Comparison of ENCODE assay signal across 8 cellular contexts in genomic region chr16:66270333-66270927, GRCh38.
DNase-seq lines count a peak whose midpoint lies in the region; TF ChIP-seq lines count a peak whose summit lies in the region.

No MANE protein-coding gene starts in this region.

- no peaks in the 10 kb centered on the region for H3K36me3 ChIP-seq in breast epithelium

- H3K4me1 ChIP-seq in breast epithelium = no peaks in the 10 kb centered on the region

- H3K9me3 ChIP-seq in breast epithelium = no peaks in the 10 kb centered on the region

- H3K4me3 ChIP-seq in breast epithelium = peak overlapping the region; percentile 16 to 67 (median 38)

- H3K27ac ChIP-seq in VCaP (no peak overlapping the region), breast epithelium (peak overlapping the region; percentile 52 to 75)

- no peaks in the 10 kb centered on the region for H3K27me3 ChIP-seq in breast epithelium

- no peak for TF ChIP-seq POLR2A in breast epithelium (IDR thresholded peaks at IDR 0.05)

- DNase-seq in DMS 273 (lab: John Stamatoyannopoulos, UW; ENCODE audit: unreplicated experiment) (peak; percentile 96), H4 (ENCODE audit: low spot score) (peak; percentile 66), NCI-H1092 treated with DMSO at 0.1 percent for 48 hours (lab: John Stamatoyannopoulos, UW) (peak; percentile 75), breast epithelium (ENCODE audit: low spot score in 2 of 2) (peak; percentile 23 to 70), inferior parietal cortex (ENCODE audit: extremely low spot score) (peak; percentile 62), OCI-M2 (lab: John Stamatoyannopoulos, UW; ENCODE audit: unreplicated experiment) (no peak)
- peak; percentile 12 to 51 (median 46) for DNase-seq in stimulated activated CD4-positive, alpha-beta T cell treated with anti-CD3 and anti-CD28 coated beads, Interleukin-1b, Interleukin-23, amount 100 ng/mL, for 24 hours (ENCODE audit: low read depth in 4 of 4, low spot score in 1 of 4)

- intact Hi-C loops in breast epithelium (cut with DNase I; ENCODE audit: low total_unique reads) = loop anchor here (10.0 kb wide), 1 partner anchor 726 kb away; no protein-coding TSS in a partner anchor

- TF ChIP-seq CTCF in VCaP (conservative IDR thresholded peaks at IDR 0.05) (peak; percentile 92), breast epithelium (IDR thresholded peaks at IDR 0.05) (peak; percentile 51 to 95 (median 61))
